Comparison of ENCODE assay signal across 17 cellular contexts in genomic region chr6:117557951-117558350, GRCh38.
"Had no signal": no experiment of that assay in that cellular context is flagged by ENCODE, and none has a peak within 500 bp of the region (broad histone marks: within the 10 kb centered on the region; RNA-seq: fewer than 3 reads in every experiment).

No MANE protein-coding gene starts in this region.

- H3K9me3 ChIP-seq: upper lobe of left lung had no signal

- DNase-seq: activated B cell treated with CpG ODN at 0.5 μM for 24 hours; activated CD4-positive, alpha-beta T cell treated with anti-CD3 and anti-CD28 coated beads for 48 hours; activated gamma-delta T cell treated with Interleukin-2 at 50 U/mL for 16 hours; amniotic stem cell; dermis blood vessel endothelial cell; effector memory CD8-positive, alpha-beta T cell; foreskin keratinocyte; head of caudate nucleus; kidney glomerular epithelial cell; mesendoderm; occipital lobe; stimulated activated naive CD8-positive, alpha-beta T cell treated with anti-CD3 and anti-CD28 coated beads, Interleukin-15, amount 100 ng/mL, for 72 hours; T-helper 2 cell; upper lobe of left lung had no signal

- ATAC-seq: effector memory CD8-positive, alpha-beta T cell; foreskin keratinocyte; natural killer cell treated with Interleukin-12 subunit alpha and Interleukin-12 subunit beta and Interleukin-15 and Interleukin-18, amount 100 ng/mL, for 72 hours; stimulated activated naive CD8-positive, alpha-beta T cell treated with anti-CD3 and anti-CD28 coated beads, Interleukin-15, amount 100 ng/mL, for 72 hours had no signal

- H3K36me3 Mint-ChIP-seq: activated naive CD8-positive, alpha-beta T cell; natural killer cell treated with Interleukin-12 subunit alpha and Interleukin-12 subunit beta and Interleukin-15 and Interleukin-18, amount 100 ng/mL, for 72 hours had no signal

- H3K27me3 Mint-ChIP-seq: activated naive CD8-positive, alpha-beta T cell; central memory CD8-positive, alpha-beta T cell; effector memory CD8-positive, alpha-beta T cell; natural killer cell treated with Interleukin-12 subunit alpha and Interleukin-12 subunit beta and Interleukin-15 and Interleukin-18, amount 100 ng/mL, for 72 hours; stimulated activated naive CD8-positive, alpha-beta T cell treated with anti-CD3 and anti-CD28 coated beads, Interleukin-15, amount 100 ng/mL, for 72 hours had no signal

- H3K9me3 Mint-ChIP-seq: activated B cell treated with CpG ODN at 0.5 μM for 24 hours; central memory CD8-positive, alpha-beta T cell; effector memory CD8-positive, alpha-beta T cell; natural killer cell treated with Interleukin-12 subunit alpha and Interleukin-12 subunit beta and Interleukin-15 and Interleukin-18, amount 100 ng/mL, for 72 hours; stimulated activated naive CD8-positive, alpha-beta T cell treated with anti-CD3 and anti-CD28 coated beads, Interleukin-15, amount 100 ng/mL, for 72 hours had no signal

- H3K27ac ChIP-seq: foreskin keratinocyte, upper lobe of left lung had no signal

- H3K27ac Mint-ChIP-seq: activated B cell treated with CpG ODN at 0.5 μM for 24 hours; activated naive CD8-positive, alpha-beta T cell; effector memory CD8-positive, alpha-beta T cell; natural killer cell treated with Interleukin-12 subunit alpha and Interleukin-12 subunit beta and Interleukin-15 and Interleukin-18, amount 100 ng/mL, for 72 hours had no signal

- H3K27me3 ChIP-seq: foreskin keratinocyte, upper lobe of left lung had no signal

- H3K4me1 Mint-ChIP-seq: central memory CD8-positive, alpha-beta T cell; stimulated activated naive CD8-positive, alpha-beta T cell treated with anti-CD3 and anti-CD28 coated beads, Interleukin-15, amount 100 ng/mL, for 72 hours had no signal

- H3K4me3 Mint-ChIP-seq: activated B cell treated with CpG ODN at 0.5 μM for 24 hours; activated naive CD8-positive, alpha-beta T cell; central memory CD8-positive, alpha-beta T cell; effector memory CD8-positive, alpha-beta T cell; natural killer cell treated with Interleukin-12 subunit alpha and Interleukin-12 subunit beta and Interleukin-15 and Interleukin-18, amount 100 ng/mL, for 72 hours; stimulated activated naive CD8-positive, alpha-beta T cell treated with anti-CD3 and anti-CD28 coated beads, Interleukin-15, amount 100 ng/mL, for 72 hours had no signal

- H3K4me3 ChIP-seq: upper lobe of left lung had no signal
